ENCODE assay signal across 31 cellular contexts in genomic region chr12:52515319-52515646, GRCh38. TPM values are rescaled to one million over a fixed set of nuclear protein-coding genes. Genes with fewer than 3 reads are reported as not detected.
"Had no signal": no experiment of that assay in that cellular context is flagged by ENCODE, and none has a peak within 500 bp of the region (broad histone marks: within the 10 kb centered on the region; RNA-seq: fewer than 3 reads in every experiment).

No MANE protein-coding gene starts in this region.

- H3K4me3 ChIP-seq: adrenal gland, ascending aorta, colonic mucosa, dorsolateral prefrontal cortex, left ventricle myocardium inferior, neural progenitor cell, transverse colon, uterus had no signal

- H3K36me3 Mint-ChIP-seq: mesothelial cell of epicardium, neural progenitor cell, T-cell had no signal

- H3K9me3 Mint-ChIP-seq: activated CD4-positive, alpha-beta T cell treated with anti-CD3 and anti-CD28 coated beads, Interleukin-2, amount 10 ng/mL, durations not matched to agents 24 days and 14 days; effector memory CD8-positive, alpha-beta T cell had no signal

- H3K9ac ChIP-seq: neural progenitor cell had no signal

- H3K4me3 Mint-ChIP-seq: activated CD4-positive, alpha-beta memory T cell treated with anti-CD3 and anti-CD28 coated beads, Interleukin-2, amount 10 ng/mL, durations not matched to agents 7 days and 5 days; activated CD4-positive, alpha-beta T cell treated with anti-CD3 and anti-CD28 coated beads, Interleukin-2, amount 10 ng/mL, durations not matched to agents 24 days and 14 days; activated naive CD4-positive, alpha-beta T cell treated with anti-CD3 and anti-CD28 coated beads, Interleukin-2, amount 50 U/mL, for 24 hours; activated T-helper 1 cell treated with anti-CD3 and anti-CD28 coated beads, Interleukin-12 subunit alpha, Interleukin-12 subunit beta, Interleukin-2, Interleukin-4 antibody, amounts not matched to agents 30 ng/mL and 10 ng/mL and 1 ng/mL, durations not matched to agents 14 hours and 24 hours and 36 hours; effector memory CD8-positive, alpha-beta T cell; mesothelial cell of epicardium; naive thymus-derived CD8-positive, alpha-beta T cell; neural progenitor cell; stimulated activated naive CD8-positive, alpha-beta T cell treated with anti-CD3 and anti-CD28 coated beads, Interleukin-15, Interleukin-2, amounts not matched to agents 100 ng/mL and 50 ng/mL, for 24 hours; T-cell; T-helper 2 cell treated with Interferon-gamma antibody and Interleukin-4, amounts not matched to agents 5 μg/mL and 100 μg/mL, for 36 hours had no signal

- H3K4me1 ChIP-seq: adrenal gland, ascending aorta, colonic mucosa, left ventricle myocardium inferior, neural progenitor cell, transverse colon, uterus had no signal

- H3K9me3 ChIP-seq: adrenal gland, colonic mucosa, uterus had no signal

- H3K4me2 ChIP-seq: neural progenitor cell had no signal

- ATAC-seq: activated CD4-positive, CD25-positive, alpha-beta regulatory T cell treated with anti-CD3 and anti-CD28 coated beads, Interleukin-2, amount 50 U/mL, for 24 hours; effector memory CD8-positive, alpha-beta T cell; naive thymus-derived CD8-positive, alpha-beta T cell; T-cell had no signal

- H3K27ac ChIP-seq: adrenal gland, ascending aorta, colonic mucosa, left ventricle myocardium inferior, neural progenitor cell, transverse colon, uterus, VCaP had no signal

- DNase-seq: activated CD4-positive, alpha-beta T cell treated with anti-CD3 and anti-CD28 coated beads, Interleukin-2, amount 10 ng/mL, durations not matched to agents 24 days and 14 days; activated gamma-delta T cell treated with Interleukin-2 at 50 U/mL for 16 hours; adrenal gland; dorsolateral prefrontal cortex; effector memory CD8-positive, alpha-beta T cell; foreskin fibroblast; left ventricle myocardium inferior; stimulated activated CD4-positive, alpha-beta T cell treated with anti-CD3 and anti-CD28 coated beads, Interleukin-4, amount 100 ng/mL, for 24 hours; T-cell; transverse colon; uterus had no signal

- H3K27ac Mint-ChIP-seq: activated CD4-positive, alpha-beta memory T cell treated with anti-CD3 and anti-CD28 coated beads, Interleukin-2, amount 10 ng/mL, durations not matched to agents 7 days and 5 days; activated CD4-positive, alpha-beta T cell treated with anti-CD3 and anti-CD28 coated beads, Interleukin-2, amount 10 ng/mL, durations not matched to agents 24 days and 14 days; activated naive CD4-positive, alpha-beta T cell treated with anti-CD3 and anti-CD28 coated beads, Interleukin-2, amount 50 U/mL, for 24 hours; activated T-helper 1 cell treated with anti-CD3 and anti-CD28 coated beads, Interleukin-12 subunit alpha, Interleukin-12 subunit beta, Interleukin-2, Interleukin-4 antibody, amounts not matched to agents 30 ng/mL and 10 ng/mL and 1 ng/mL, durations not matched to agents 14 hours and 24 hours and 36 hours; effector memory CD8-positive, alpha-beta T cell; mesothelial cell of epicardium; neural progenitor cell; stimulated activated naive CD8-positive, alpha-beta T cell treated with anti-CD3 and anti-CD28 coated beads, Interleukin-15, Interleukin-2, amounts not matched to agents 100 ng/mL and 50 ng/mL, for 24 hours; T-cell; T-helper 2 cell treated with Interferon-gamma antibody and Interleukin-4, amounts not matched to agents 5 μg/mL and 100 μg/mL, for 36 hours had no signal

- H3K27me3 ChIP-seq: ascending aorta, colonic mucosa, neural progenitor cell had no signal

- FAIRE-seq: endothelial cell of umbilical vein had no signal

- H3K4me1 Mint-ChIP-seq: activated CD4-positive, alpha-beta memory T cell treated with anti-CD3 and anti-CD28 coated beads, Interleukin-2, amount 10 ng/mL, durations not matched to agents 7 days and 5 days; activated CD4-positive, alpha-beta T cell treated with anti-CD3 and anti-CD28 coated beads, Interleukin-2, amount 10 ng/mL, durations not matched to agents 24 days and 14 days; activated naive CD4-positive, alpha-beta T cell treated with anti-CD3 and anti-CD28 coated beads, Interleukin-2, amount 50 U/mL, for 24 hours; mesothelial cell of epicardium; naive thymus-derived CD8-positive, alpha-beta T cell; neural progenitor cell; T-cell had no signal

- H2AFZ ChIP-seq: neural progenitor cell had no signal

- H3K36me3 ChIP-seq: adrenal gland, ascending aorta, colonic mucosa, left ventricle myocardium inferior, neural progenitor cell, transverse colon, uterus had no signal

RNA-seq across cellular contexts. Expression of gene KRT5, which starts 4.9 kb away (rescaled TPM):
- total RNA-seq: activated CD4-positive, alpha-beta memory T cell treated with anti-CD3 and anti-CD28 coated beads, Interleukin-2, amount 10 ng/mL, durations not matched to agents 7 days and 5 days; activated CD4-positive, alpha-beta T cell treated with anti-CD3 and anti-CD28 coated beads, Interleukin-2, amount 10 ng/mL, durations not matched to agents 24 days and 14 days; activated T-helper 1 cell treated with anti-CD3 and anti-CD28 coated beads, Interleukin-12 subunit alpha, Interleukin-12 subunit beta, Interleukin-2, Interleukin-4 antibody, amounts not matched to agents 30 ng/mL and 10 ng/mL and 1 ng/mL, durations not matched to agents 14 hours and 24 hours and 36 hours; colonic mucosa; fibroblast of lung; kidney epithelial cell; left ventricle myocardium inferior; lung microvascular endothelial cell; naive thymus-derived CD8-positive, alpha-beta T cell; posterior vena cava; T-cell; transverse colon had no signal

RNA-seq across cellular contexts. Expression of gene KRT6A, which starts 22.2 kb away (rescaled TPM):
- total RNA-seq: activated CD4-positive, alpha-beta memory T cell treated with anti-CD3 and anti-CD28 coated beads, Interleukin-2, amount 10 ng/mL, durations not matched to agents 7 days and 5 days; activated CD4-positive, alpha-beta T cell treated with anti-CD3 and anti-CD28 coated beads, Interleukin-2, amount 10 ng/mL, durations not matched to agents 24 days and 14 days; activated T-helper 1 cell treated with anti-CD3 and anti-CD28 coated beads, Interleukin-12 subunit alpha, Interleukin-12 subunit beta, Interleukin-2, Interleukin-4 antibody, amounts not matched to agents 30 ng/mL and 10 ng/mL and 1 ng/mL, durations not matched to agents 14 hours and 24 hours and 36 hours; colonic mucosa; fibroblast of lung; left ventricle myocardium inferior; lung microvascular endothelial cell; naive thymus-derived CD8-positive, alpha-beta T cell; posterior vena cava; T-cell; temporal lobe; transverse colon had no signal

RNA-seq across cellular contexts. Expression of gene KRT71, which starts 37.7 kb away (rescaled TPM):
- total RNA-seq: activated CD4-positive, alpha-beta memory T cell treated with anti-CD3 and anti-CD28 coated beads, Interleukin-2, amount 10 ng/mL, durations not matched to agents 7 days and 5 days; activated CD4-positive, alpha-beta T cell treated with anti-CD3 and anti-CD28 coated beads, Interleukin-2, amount 10 ng/mL, durations not matched to agents 24 days and 14 days; activated T-helper 1 cell treated with anti-CD3 and anti-CD28 coated beads, Interleukin-12 subunit alpha, Interleukin-12 subunit beta, Interleukin-2, Interleukin-4 antibody, amounts not matched to agents 30 ng/mL and 10 ng/mL and 1 ng/mL, durations not matched to agents 14 hours and 24 hours and 36 hours; adrenal gland; ascending aorta; colonic mucosa; endothelial cell of umbilical vein; fibroblast of lung; kidney epithelial cell; left ventricle myocardium inferior; lung microvascular endothelial cell; mesothelial cell of epicardium; naive thymus-derived CD8-positive, alpha-beta T cell; osteoblast; posterior vena cava; renal cortical epithelial cell; T-cell; transverse colon; uterus had no signal

RNA-seq across cellular contexts. Expression of gene KRT6C, which starts 41.7 kb away (rescaled TPM):
- total RNA-seq: activated CD4-positive, alpha-beta memory T cell treated with anti-CD3 and anti-CD28 coated beads, Interleukin-2, amount 10 ng/mL, durations not matched to agents 7 days and 5 days; activated CD4-positive, alpha-beta T cell treated with anti-CD3 and anti-CD28 coated beads, Interleukin-2, amount 10 ng/mL, durations not matched to agents 24 days and 14 days; activated T-helper 1 cell treated with anti-CD3 and anti-CD28 coated beads, Interleukin-12 subunit alpha, Interleukin-12 subunit beta, Interleukin-2, Interleukin-4 antibody, amounts not matched to agents 30 ng/mL and 10 ng/mL and 1 ng/mL, durations not matched to agents 14 hours and 24 hours and 36 hours; ascending aorta; colonic mucosa; dorsolateral prefrontal cortex; endothelial cell of umbilical vein; fibroblast of lung; kidney epithelial cell; left ventricle myocardium inferior; lung microvascular endothelial cell; mesothelial cell of epicardium; naive thymus-derived CD8-positive, alpha-beta T cell; osteoblast; posterior vena cava; renal cortical epithelial cell; T-cell; temporal lobe had no signal

RNA-seq across cellular contexts. Expression of gene KRT74, which starts 58.4 kb away (rescaled TPM):
- total RNA-seq: activated CD4-positive, alpha-beta memory T cell treated with anti-CD3 and anti-CD28 coated beads, Interleukin-2, amount 10 ng/mL, durations not matched to agents 7 days and 5 days; activated CD4-positive, alpha-beta T cell treated with anti-CD3 and anti-CD28 coated beads, Interleukin-2, amount 10 ng/mL, durations not matched to agents 24 days and 14 days; activated T-helper 1 cell treated with anti-CD3 and anti-CD28 coated beads, Interleukin-12 subunit alpha, Interleukin-12 subunit beta, Interleukin-2, Interleukin-4 antibody, amounts not matched to agents 30 ng/mL and 10 ng/mL and 1 ng/mL, durations not matched to agents 14 hours and 24 hours and 36 hours; adrenal gland; ascending aorta; colonic mucosa; dorsolateral prefrontal cortex; endothelial cell of umbilical vein; fibroblast of lung; kidney epithelial cell; lung microvascular endothelial cell; mesothelial cell of epicardium; osteoblast; posterior vena cava; renal cortical epithelial cell; temporal lobe; transverse colon; uterus had no signal
